ENCODE assay signal across 9 cellular contexts in genomic region chr22:36453266-36453607, GRCh38. TPM values are rescaled to one million over a fixed set of nuclear protein-coding genes. Genes with fewer than 3 reads are reported as not detected.
DNase-seq lines count a peak whose midpoint lies in the region; ATAC-seq and TF ChIP-seq lines count a peak whose summit lies in the region.
"Had no signal": no experiment of that assay in that cellular context is flagged by ENCODE, and none has a peak within 500 bp of the region (broad histone marks: within the 10 kb centered on the region; RNA-seq: fewer than 3 reads in every experiment).

No MANE protein-coding gene starts in this region.

- no peaks in the 10 kb centered on the region for H3K79me2 ChIP-seq in OCI-LY3 (ENCODE audit: low read length)

- H3K9me3 ChIP-seq in OCI-LY3 (ENCODE audit: insufficient read depth, low read length) (no peaks in the 10 kb centered on the region), gastroesophageal sphincter (no peaks in the 10 kb centered on the region), stomach (no peaks in the 10 kb centered on the region)

- H3K4me3 Mint-ChIP-seq in activated CD8-positive, alpha-beta memory T cell treated with anti-CD3 and anti-CD28 coated beads, Interleukin-2, amount 10 ng/mL, durations not matched to agents 7 days and 5 days, result peak overlapping the region; percentile 57

- no peaks in the 10 kb centered on the region for H3K9me3 Mint-ChIP-seq in activated CD8-positive, alpha-beta memory T cell treated with anti-CD3 and anti-CD28 coated beads, Interleukin-2, amount 10 ng/mL, durations not matched to agents 7 days and 5 days (ENCODE audit: low read depth)

- H3K9ac ChIP-seq in OCI-LY3 (ENCODE audit: low read length), result no peak overlapping the region

- no peak overlapping the region for H2AFZ ChIP-seq in OCI-LY3 (ENCODE audit: low read depth, low read length)

- H4K20me1 ChIP-seq in OCI-LY3 (ENCODE audit: insufficient read depth, low read length), result no peaks in the 10 kb centered on the region

- no peak for DNase-seq in activated CD8-positive, alpha-beta memory T cell treated with anti-CD3 and anti-CD28 coated beads, Interleukin-2, amount 10 ng/mL, durations not matched to agents 7 days and 5 days
- DNase-seq in activated CD8-positive, alpha-beta memory T cell treated with anti-CD3 and anti-CD28 coated beads, Interleukin-2, amount 50 U/mL, for 48 hours, result no peak
- no peak for DNase-seq in stomach
- no peak for DNase-seq in iPS-NIHi7 (ENCODE audit: extremely low spot score)
- DNase-seq: NCI-H2227 treated with DMSO at 0.1 percent for 48 hours had no signal

- TF ChIP-seq EP300 in gastroesophageal sphincter (IDR thresholded peaks at IDR 0.05) (no peak), stomach (IDR thresholded peaks at IDR 0.05) (no peak)

- CTCF ChIA-PET in activated CD8-positive, alpha-beta memory T cell treated with anti-CD3 and anti-CD28 coated beads, Interleukin-2, amount 10 ng/mL, durations not matched to agents 7 days and 5 days (lab: Charles Lee), result interaction anchor here (1.1 to 1.8 kb wide), 2 partner anchors 17 to 120 kb away, joined by 5 to 6 read pairs; no protein-coding TSS in a partner anchor

- intact Hi-C loops in stomach (cut with DNase I; ENCODE audit: low total_unique reads), result no loop called here

- H3K27me3 ChIP-seq in OCI-LY3 (ENCODE audit: low read depth, low read length), result no peaks in the 10 kb centered on the region
- no peaks in the 10 kb centered on the region for H3K27me3 ChIP-seq in gastroesophageal sphincter
- H3K27me3 ChIP-seq in stomach, result no peaks in the 10 kb centered on the region

- WGBS in gastroesophageal sphincter (ENCODE audit: low coverage in 1 of 2), 2 donors, result 94 to 100% methylated on average over 1 of the region's 1 CpG
- 50 to 71% (median 67%) methylated on average over 1 of the region's 1 CpG for WGBS in stomach, 5 donors

- TF ChIP-seq POLR2A in gastroesophageal sphincter (IDR thresholded peaks at IDR 0.05) (no peak), stomach (IDR thresholded peaks at IDR 0.05) (no peak)

- no peak for ATAC-seq in activated CD8-positive, alpha-beta memory T cell treated with anti-CD3 and anti-CD28 coated beads, Interleukin-2, amount 10 ng/mL, durations not matched to agents 7 days and 5 days
- ATAC-seq in gastroesophageal sphincter (no peak), HG03280 (IDR thresholded peaks at IDR 0.05; ENCODE audit: unreplicated experiment) (no peak), HG02571 (IDR thresholded peaks at IDR 0.05; ENCODE audit: unreplicated experiment) (no peak)

- no peak overlapping the region for H3K4me3 ChIP-seq in OCI-LY3 (ENCODE audit: low read length)
- H3K4me3 ChIP-seq in gastroesophageal sphincter, result no peak overlapping the region
- H3K4me3 ChIP-seq in stomach, result no peak overlapping the region

- peaks cover 66% of the 10 kb centered on the region for H3K4me1 Mint-ChIP-seq in activated CD8-positive, alpha-beta memory T cell treated with anti-CD3 and anti-CD28 coated beads, Interleukin-2, amount 10 ng/mL, durations not matched to agents 7 days and 5 days

- H3K27ac Mint-ChIP-seq in activated CD8-positive, alpha-beta memory T cell treated with anti-CD3 and anti-CD28 coated beads, Interleukin-2, amount 10 ng/mL, durations not matched to agents 7 days and 5 days, result peak overlapping the region; percentile 93

- no peaks in the 10 kb centered on the region for H3K36me3 Mint-ChIP-seq in activated CD8-positive, alpha-beta memory T cell treated with anti-CD3 and anti-CD28 coated beads, Interleukin-2, amount 10 ng/mL, durations not matched to agents 7 days and 5 days

- H3K27me3 Mint-ChIP-seq in activated CD8-positive, alpha-beta memory T cell treated with anti-CD3 and anti-CD28 coated beads, Interleukin-2, amount 10 ng/mL, durations not matched to agents 7 days and 5 days, result no peaks in the 10 kb centered on the region

- H3K36me3 ChIP-seq in OCI-LY3 (replicated peaks; ENCODE audit: low read depth, low read length) (no peaks in the 10 kb centered on the region), gastroesophageal sphincter (no peaks in the 10 kb centered on the region), stomach (no peaks in the 10 kb centered on the region)

- H3K4me2 ChIP-seq in OCI-LY3 (ENCODE audit: low read length), result 0 out of 2 replicates have a peak overlapping the region, but pooled peaks have one; percentile 7

- H3K27ac ChIP-seq in OCI-LY3 (ENCODE audit: low read length) (peak overlapping the region; percentile 65), gastroesophageal sphincter (peak overlapping the region in 3 of 4 donors; percentile 92 to 98 (median 96)), stomach (peak overlapping the region; percentile 33 to 95 (median 94))

- H3K4me1 ChIP-seq in OCI-LY3 (ENCODE audit: low read length), result peaks cover 61% of the 10 kb centered on the region
- peaks cover 0 to 91% (median 37%) of the 10 kb centered on the region in 3 donors for H3K4me1 ChIP-seq in gastroesophageal sphincter
- H3K4me1 ChIP-seq in stomach, result peaks cover 52 to 88% (median 58%) of the 10 kb centered on the region in 4 donors

- TF ChIP-seq CTCF in OCI-LY3 (IDR thresholded peaks at IDR 0.05; ENCODE audit: low read depth, low read length), result no peak
- no peak for TF ChIP-seq CTCF in gastroesophageal sphincter (IDR thresholded peaks at IDR 0.05)
- no peak for TF ChIP-seq CTCF in stomach (IDR thresholded peaks at IDR 0.05)

RNA-seq across cellular contexts. Expression of gene TXN2, which starts 28.2 kb away (rescaled TPM):
- 10 to 100 TPM; 78.7 to 82.6 TPM for total RNA-seq in activated CD8-positive, alpha-beta memory T cell treated with anti-CD3 and anti-CD28 coated beads, Interleukin-2, amount 10 ng/mL, durations not matched to agents 7 days and 5 days
- total RNA-seq in gastroesophageal sphincter, result 10 to 100 TPM; 36.4 to 78.3 (median 63.4) TPM
- 100 to 1,000 TPM in 1 of 5 donors, 10 to 100 TPM in 3, 1 to 10 TPM in 1; 7.0 to 279 (median 43.7) TPM for total RNA-seq in stomach
- 100 to 1,000 TPM in 2 of 3 donors, 10 to 100 TPM in 1; 86.8 to 144 (median 124) TPM for polyA plus RNA-seq in stomach

RNA-seq across cellular contexts. Expression of gene FOXRED2, which starts 53.6 kb away (rescaled TPM):
- total RNA-seq in activated CD8-positive, alpha-beta memory T cell treated with anti-CD3 and anti-CD28 coated beads, Interleukin-2, amount 10 ng/mL, durations not matched to agents 7 days and 5 days, result 10 to 100 TPM; 11.9 to 12.1 TPM
- total RNA-seq in gastroesophageal sphincter, result 1 to 10 TPM; 3.1 to 7.3 (median 4.6) TPM
- 10 to 100 TPM in 1 of 5 donors, 1 to 10 TPM in 4; 2.9 to 17.5 (median 6.5) TPM for total RNA-seq in stomach
- polyA plus RNA-seq in stomach, result 1 to 10 TPM in 2 of 3 donors, under 1 TPM in 1; 0.76 to 2.5 (median 1.9) TPM
